14 cellular contexts compared by ENCODE assay signal in genomic region chr3:9715127-9715526, GRCh38. TPM values are rescaled to one million over a fixed set of nuclear protein-coding genes. Genes with fewer than 3 reads are reported as not detected.
A peak's percentile ranks its signal among the peaks of the same experiment; 100 is the strongest.
DNase-seq lines count a peak whose midpoint lies in the region; ATAC-seq and TF ChIP-seq lines count a peak whose summit lies in the region.
"Had no signal": no experiment of that assay in that cellular context is flagged by ENCODE, and none has a peak within 500 bp of the region (broad histone marks: within the 10 kb centered on the region; RNA-seq: fewer than 3 reads in every experiment).

No MANE protein-coding gene starts in this region.

- no peak overlapping the region for H3K4me3 Mint-ChIP-seq in Caco-2 (ENCODE audit: unreplicated experiment)
- no peak overlapping the region for H3K4me3 Mint-ChIP-seq in nephron progenitor cell
- H3K4me3 Mint-ChIP-seq: activated CD4-positive, alpha-beta T cell treated with anti-CD3 and anti-CD28 coated beads, Interleukin-2, amount 10 ng/mL, durations not matched to agents 7 days and 5 days; naive B cell had no signal

- ATAC-seq in left lung, result peak; percentile 35
- no peak for ATAC-seq in activated CD4-positive, CD25-positive, alpha-beta regulatory T cell treated with anti-CD3 and anti-CD28 coated beads, Interleukin-2, amount 50 U/mL, for 24 hours

- no TSS peak for BruUV-seq in Caco-2 (replicated peaks; lab: Mats Ljungman, UMichigan)

- POLR2A ChIA-PET in Caco-2 (lab: Charles Lee), result no interaction called here
- POLR2A ChIA-PET in HEK293 (lab: Yijun Ruan, JAX), result interaction anchor here (1.3 kb wide), 1 partner anchor 17 kb away, joined by 4 read pairs; no protein-coding TSS in a partner anchor

- H3K9me3 ChIP-seq in Caco-2, result no peaks in the 10 kb centered on the region
- H3K9me3 ChIP-seq in HEK293 (ENCODE audit: control insufficient read depth, insufficient read depth, low read depth, low read length), result no peaks in the 10 kb centered on the region
- no peaks in the 10 kb centered on the region for H3K9me3 ChIP-seq in adipocyte (ENCODE audit: control insufficient read depth, low read length)
- H3K9me3 ChIP-seq in left lung, result no peaks in the 10 kb centered on the region

- H3K27ac ChIP-seq in HEK293 (ENCODE audit: extremely low read depth, low read depth, low read length), result no peak overlapping the region
- H3K27ac ChIP-seq in left lung, result peak overlapping the region in 1 of 2 donors; percentile 58

- H3K9me3 Mint-ChIP-seq in Caco-2 (ENCODE audit: unreplicated experiment), result no peaks in the 10 kb centered on the region
- no peaks in the 10 kb centered on the region for H3K9me3 Mint-ChIP-seq in nephron progenitor cell
- H3K9me3 Mint-ChIP-seq: activated CD4-positive, alpha-beta T cell treated with anti-CD3 and anti-CD28 coated beads, Interleukin-2, amount 10 ng/mL, durations not matched to agents 7 days and 5 days; activated T-helper 2 cell treated with anti-CD3 and anti-CD28 coated beads, Interferon-gamma antibody, Interleukin-2, Interleukin-4, amounts not matched to agents 10 μg/mL and 5 μg/mL and 100 μg/mL, durations not matched to agents 14 hours and 24 hours and 36 hours; naive B cell had no signal

- H3K27me3 Mint-ChIP-seq in Caco-2 (ENCODE audit: insufficient read depth, unreplicated experiment) (peaks cover 24% of the 10 kb centered on the region), nephron progenitor cell (ENCODE audit: low read depth, poor library complexity) (peaks cover 39% of the 10 kb centered on the region)

- intact Hi-C loops in Caco-2 (cut with micrococcal nuclease; ENCODE audit: unreplicated experiment) (no loop called here), left lung (cut with DNase I) (no loop called here)

- no peaks in the 10 kb centered on the region for H3K36me3 ChIP-seq in Caco-2 (ENCODE audit: control insufficient read depth, insufficient read depth, low read length)
- H3K36me3 ChIP-seq in HEK293 (ENCODE audit: control insufficient read depth in 2 of 2, insufficient read depth in 1 of 2, low read length in 2 of 2), result no peaks in the 10 kb centered on the region
- no peaks in the 10 kb centered on the region for H3K36me3 ChIP-seq in adipocyte (ENCODE audit: control insufficient read depth, insufficient read depth, low read length, severe bottlenecking)
- no peaks in the 10 kb centered on the region for H3K36me3 ChIP-seq in left lung

- H3K27ac Mint-ChIP-seq in Caco-2 (ENCODE audit: unreplicated experiment) (no peak overlapping the region), nephron progenitor cell (no peak overlapping the region)
- H3K27ac Mint-ChIP-seq: activated CD4-positive, alpha-beta T cell treated with anti-CD3 and anti-CD28 coated beads, Interleukin-2, amount 10 ng/mL, durations not matched to agents 7 days and 5 days; activated T-helper 2 cell treated with anti-CD3 and anti-CD28 coated beads, Interferon-gamma antibody, Interleukin-2, Interleukin-4, amounts not matched to agents 10 μg/mL and 5 μg/mL and 100 μg/mL, durations not matched to agents 14 hours and 24 hours and 36 hours had no signal

- H3K9ac ChIP-seq in adipocyte (ENCODE audit: low read length), result peak overlapping the region; percentile 52

- TF ChIP-seq CTCF in Caco-2 (IDR thresholded peaks at IDR 0.05; ENCODE audit: insufficient read depth in 1 of 2, low read depth in 1 of 2, low read length in 1 of 2, severe bottlenecking in 1 of 2, unreplicated experiment in 1 of 2) (no peak), HEK293 (tag by site-specific recombination; IDR thresholded peaks at IDR 0.05) (no peak), left lung (IDR thresholded peaks at IDR 0.05) (no peak), nephron progenitor cell (IDR thresholded peaks at IDR 0.05) (no peak)

- H3K27me3 ChIP-seq in Caco-2 (replicated peaks; ENCODE audit: control insufficient read depth, insufficient read depth, low read length), result no peaks in the 10 kb centered on the region
- peaks cover 17% of the 10 kb centered on the region for H3K27me3 ChIP-seq in adipocyte (replicated peaks; ENCODE audit: control insufficient read depth, insufficient read depth, low read length)
- H3K27me3 ChIP-seq in left lung, result no peaks in the 10 kb centered on the region

- H3K4me3 ChIP-seq in Caco-2 (ENCODE audit: low read depth, low read length), result no peak overlapping the region
- no peak overlapping the region for H3K4me3 ChIP-seq in HEK293 (ENCODE audit: low read depth, low read length)
- no peak overlapping the region for H3K4me3 ChIP-seq in adipocyte (ENCODE audit: low read length)
- no peak overlapping the region for H3K4me3 ChIP-seq in left lung

- peak; percentile 41 to 56 for DNase-seq in Caco-2
- no peak for DNase-seq in adipocyte (ENCODE audit: low read depth)
- DNase-seq in left lung, result no peak
- no peak for DNase-seq in nephron progenitor cell
- DNase-seq in AG08396 (ENCODE audit: low spot score), result no peak
- no peak for DNase-seq in NCI-H446 (lab: John Stamatoyannopoulos, UW)
- DNase-seq: activated CD4-positive, alpha-beta T cell treated with anti-CD3 and anti-CD28 coated beads, Interleukin-2, amount 10 ng/mL, durations not matched to agents 7 days and 5 days; DMS153; naive B cell; NCI-H2171 had no signal

- H3K4me1 ChIP-seq in Caco-2 (no peaks in the 10 kb centered on the region), HEK293 (ENCODE audit: control insufficient read depth, insufficient read depth, low read length) (no peaks in the 10 kb centered on the region), adipocyte (ENCODE audit: control insufficient read depth, insufficient read depth, low read length) (peaks cover 14% of the 10 kb centered on the region), left lung (peaks cover 0 to 16% of the 10 kb centered on the region in 2 donors)

- H3K4me1 Mint-ChIP-seq in Caco-2 (ENCODE audit: low read depth, unreplicated experiment), result no peaks in the 10 kb centered on the region
- no peaks in the 10 kb centered on the region for H3K4me1 Mint-ChIP-seq in nephron progenitor cell

- H3K36me3 Mint-ChIP-seq in Caco-2 (ENCODE audit: insufficient read depth, unreplicated experiment) (no peaks in the 10 kb centered on the region), nephron progenitor cell (ENCODE audit: low read depth) (no peaks in the 10 kb centered on the region)
- H3K36me3 Mint-ChIP-seq: naive B cell had no signal

- CTCF ChIA-PET in Caco-2 (lab: Charles Lee), result interaction anchor here (0.6 kb wide), 1 partner anchor 263 kb away, joined by 3 read pairs; no protein-coding TSS in a partner anchor
- CTCF ChIA-PET in HEK293 (lab: Yijun Ruan, JAX), result interaction anchor here (0.8 to 1.9 kb wide), 11 partner anchors 9 to 510 kb away, joined by 3 to 15 read pairs (median 4); no protein-coding TSS in a partner anchor

TF ChIP-seq in HEK293, 187 proteins besides CTCF, POLR2A, EP300 and RAD21:
- 0 out of 2 replicates have a peak, but pooled peaks have one; percentile 12 for TF ChIP-seq KLF9 (tag by site-specific recombination; IDR thresholded peaks at IDR 0.05; ENCODE audit: low read depth)
- no peak for TF ChIP-seq ZNF398 (tag by site-specific recombination; IDR thresholded peaks at IDR 0.05)

RNA-seq across cellular contexts. Expression of gene CPNE9, which starts 11.5 kb away (rescaled TPM):
- total RNA-seq in Caco-2 (2022), result not detected in 2 replicates
- under 1 TPM in 1 of 2 donors, not detected in 1; 0.21 TPM for total RNA-seq in left lung
- total RNA-seq: cardiac septum had no signal

RNA-seq across cellular contexts. Expression of gene BRPF1, which starts 16.4 kb away (rescaled TPM):
- total RNA-seq in Caco-2 (2022), result 24.7 and 26.0 TPM in 2 replicates
- total RNA-seq in left lung, result 10 to 100 TPM; 15.2 to 22.3 TPM

RNA-seq across cellular contexts. Expression of gene OGG1, which starts 34.6 kb away (rescaled TPM):
- total RNA-seq in Caco-2 (2022) (24.1 and 25.3 TPM in 2 replicates), left lung (10 to 100 TPM; 19.9 to 29.4 TPM)

RNA-seq across cellular contexts. Expression of gene CAMK1, which starts 54.6 kb away (rescaled TPM):
- total RNA-seq in Caco-2 (2022) (9.7 and 11.9 TPM in 2 replicates), left lung (10 to 100 TPM; 29.1 to 37.5 TPM)

Comparison
In these comparisons a context has a peak if more than half of its experiments do, and no peak if none do; other contexts are left out.
1. DNase-seq: peak in Caco-2 (2 of 2); none in adipocyte (single experiment), left lung (0 of 2), nephron progenitor cell (single experiment), AG08396 (single experiment) and NCI-H446 (0 of 2).